ENCODE assay signal across 1 cellular context in genomic region chr18:13067966-13068365, GRCh38.
TF ChIP-seq lines count a peak whose summit lies in the region.

No MANE protein-coding gene starts in this region.

TF ChIP-seq in H1, 55 proteins besides CTCF, POLR2A, EP300 and RAD21 (continued from another document):
- TF ChIP-seq CBX8 (IDR thresholded peaks at IDR 0.05; ENCODE audit: borderline replicate concordance, low read depth, low read length) (no peak), TCF12 (IDR thresholded peaks at IDR 0.05; ENCODE audit: low read depth, low read length) (no peak), SIRT6 (IDR thresholded peaks at IDR 0.05; ENCODE audit: low read length) (no peak), SUZ12 (IDR thresholded peaks at IDR 0.05; ENCODE audit: low read length) (no peak), SP4 (IDR thresholded peaks at IDR 0.05; ENCODE audit: low read length) (no peak), MAX (IDR thresholded peaks at IDR 0.05) (no peak)
